In the genomic region with DNA sequence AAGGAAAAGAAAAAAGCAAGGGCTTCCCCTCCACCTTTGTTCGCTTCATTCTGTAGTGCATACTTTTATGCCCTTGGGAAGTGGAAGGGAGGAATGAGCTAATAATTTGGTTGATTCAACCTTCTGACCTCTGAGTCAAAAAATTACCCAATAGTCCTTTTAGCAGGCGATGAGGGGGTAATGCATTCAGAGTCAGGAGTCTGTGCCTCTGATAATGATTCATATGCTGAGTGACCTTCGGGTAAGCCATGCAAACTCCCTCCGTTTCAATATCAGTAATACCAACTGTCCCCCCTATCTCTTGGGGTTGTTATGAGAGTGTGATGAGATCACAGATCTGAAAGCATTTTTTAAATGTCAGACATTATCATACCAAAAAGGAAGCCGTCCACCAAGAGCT, we compare ENCODE assay signal across 1 cellular context.
A peak's percentile ranks its signal among the peaks of the same experiment; 100 is the strongest.
TF ChIP-seq lines count a peak whose summit lies in the region.

No MANE protein-coding gene starts in this region.

TF ChIP-seq in HepG2, 621 proteins besides CTCF, POLR2A, EP300 and RAD21 (continued from another document):
- TF ChIP-seq FOSL1 (CRISPR knock-in tag; IDR thresholded peaks at IDR 0.05; ENCODE audit: borderline replicate concordance) (peak; percentile 27; the same call in 1 of the 2 replicates), NR2F6 (IDR thresholded peaks at IDR 0.05) (peak; percentile 77), NR2F6 (CRISPR knock-in tag; IDR thresholded peaks at IDR 0.05) (peak; percentile 85), NR2F2 (IDR thresholded peaks at IDR 0.05; ENCODE audit: borderline replicate concordance, low read depth) (peak; percentile 53; the same call in 1 of the 2 replicates), RARA (CRISPR knock-in tag; IDR thresholded peaks at IDR 0.05) (peak; percentile 47; the same call in 1 of the 2 replicates), LCORL (IDR thresholded peaks at IDR 0.05) (no peak), LCORL (CRISPR knock-in tag; IDR thresholded peaks at IDR 0.05) (0 out of 2 replicates have a peak, but pooled peaks have one; percentile 23), ADNP (CRISPR knock-in tag; IDR thresholded peaks at IDR 0.05) (no peak)
- TF ChIP-seq, protein P1, sequence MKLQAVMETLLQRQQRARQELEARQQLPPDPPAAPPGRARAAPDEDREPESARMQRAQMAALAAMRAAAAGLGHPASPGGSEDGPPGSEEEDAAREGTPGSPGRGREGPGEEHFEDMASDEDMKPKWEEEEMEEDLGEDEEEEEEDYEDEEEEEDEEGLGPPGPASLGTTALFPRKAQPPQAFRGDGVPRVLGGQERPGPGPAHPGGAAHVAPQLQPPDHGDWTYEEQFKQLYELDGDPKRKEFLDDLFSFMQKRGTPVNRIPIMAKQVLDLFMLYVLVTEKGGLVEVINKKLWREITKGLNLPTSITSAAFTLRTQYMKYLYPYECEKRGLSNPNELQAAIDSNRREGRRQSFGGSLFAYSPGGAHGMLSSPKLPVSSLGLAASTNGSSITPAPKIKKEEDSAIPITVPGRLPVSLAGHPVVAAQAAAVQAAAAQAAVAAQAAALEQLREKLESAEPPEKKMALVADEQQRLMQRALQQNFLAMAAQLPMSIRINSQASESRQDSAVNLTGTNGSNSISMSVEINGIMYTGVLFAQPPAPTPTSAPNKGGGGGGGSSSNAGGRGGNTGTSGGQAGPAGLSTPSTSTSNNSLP (IDR thresholded peaks at IDR 0.05; ENCODE audit: low read depth, low read length): peak; percentile 67; the same call in 1 of the 2 replicates
TF ChIP-seq in HepG2: peak in this region for 12.
